30 cellular contexts compared by ENCODE assay signal in genomic region chr6:15082708-15083107, GRCh38.
"Had no signal": no experiment of that assay in that cellular context is flagged by ENCODE, and none has a peak within 500 bp of the region (broad histone marks: within the 10 kb centered on the region; RNA-seq: fewer than 3 reads in every experiment).

No MANE protein-coding gene starts in this region.

- FAIRE-seq: colon, endometrium, endothelial cell of umbilical vein, frontal cortex had no signal

- H3K4me3 Mint-ChIP-seq: dendritic cell treated with granulocyte-macrophage colony-stimulating factor and Interleukin-4, amounts not matched to agents 40 ng/mL and 50 ng/mL, for 4 days; effector memory CD8-positive, alpha-beta T cell; endodermal cell had no signal

- H3K27me3 ChIP-seq: colonic mucosa, esophagus muscularis mucosa, esophagus squamous epithelium, foreskin keratinocyte, gastrocnemius medialis, gastroesophageal sphincter, heart left ventricle, heart right ventricle, hepatocyte had no signal

- H3K79me2 ChIP-seq: hepatocyte had no signal

- H2AFZ ChIP-seq: hepatocyte had no signal

- H3K9me3 ChIP-seq: colonic mucosa, esophagus muscularis mucosa, esophagus squamous epithelium, gastrocnemius medialis, gastroesophageal sphincter, heart left ventricle, heart right ventricle had no signal

- H3K27ac ChIP-seq: colonic mucosa, coronary artery, dorsolateral prefrontal cortex, epithelial cell of prostate, esophagus muscularis mucosa, esophagus squamous epithelium, foreskin keratinocyte, gastrocnemius medialis, gastroesophageal sphincter, heart left ventricle, heart right ventricle, hepatocyte had no signal

- DNase-seq: colonic mucosa; cortex of kidney; dermis blood vessel endothelial cell; dorsolateral prefrontal cortex; effector CD4-positive, alpha-beta T cell; effector CD8-positive, alpha-beta T cell; effector memory CD4-positive, alpha-beta T cell; effector memory CD8-positive, alpha-beta T cell; endodermal cell; erythroblast; esophagus squamous epithelium; foreskin fibroblast; foreskin keratinocyte; foreskin melanocyte; gastrocnemius medialis; glutamatergic neuron; head of caudate nucleus; heart left ventricle; heart right ventricle had no signal

- H3K4me2 ChIP-seq: hepatocyte had no signal

- H3K36me3 ChIP-seq: colonic mucosa, esophagus muscularis mucosa, esophagus squamous epithelium, gastrocnemius medialis, gastroesophageal sphincter, heart left ventricle, heart right ventricle had no signal

- H3K27me3 Mint-ChIP-seq: dendritic cell treated with granulocyte-macrophage colony-stimulating factor and Interleukin-4, amounts not matched to agents 40 ng/mL and 50 ng/mL, for 4 days had no signal

- H3K4me1 ChIP-seq: colonic mucosa, esophagus muscularis mucosa, esophagus squamous epithelium, foreskin keratinocyte, gastrocnemius medialis, gastroesophageal sphincter had no signal

- H3K27ac Mint-ChIP-seq: dendritic cell treated with granulocyte-macrophage colony-stimulating factor and Interleukin-4, amounts not matched to agents 40 ng/mL and 50 ng/mL, for 4 days; effector memory CD8-positive, alpha-beta T cell; endodermal cell had no signal

- H3K9me3 Mint-ChIP-seq: dendritic cell treated with granulocyte-macrophage colony-stimulating factor and Interleukin-4, amounts not matched to agents 40 ng/mL and 50 ng/mL, for 4 days; effector memory CD8-positive, alpha-beta T cell; endodermal cell had no signal

- ATAC-seq: effector memory CD8-positive, alpha-beta T cell; esophagus mucosa; foreskin keratinocyte; gastrocnemius medialis; gastroesophageal sphincter; heart left ventricle; heart right ventricle had no signal

- H3K4me3 ChIP-seq: colonic mucosa, coronary artery, dorsolateral prefrontal cortex, esophagus muscularis mucosa, esophagus squamous epithelium, gastrocnemius medialis, gastroesophageal sphincter, heart left ventricle, heart right ventricle, hepatocyte had no signal
